In genomic region chr7:26515462-26515861, GRCh38 we compare ENCODE assay signal across 13 cellular contexts.
DNase-seq lines count a peak whose midpoint lies in the region; ATAC-seq and TF ChIP-seq lines count a peak whose summit lies in the region.
"Had no signal": no experiment of that assay in that cellular context is flagged by ENCODE, and none has a peak within 500 bp of the region (broad histone marks: within the 10 kb centered on the region; RNA-seq: fewer than 3 reads in every experiment).

No MANE protein-coding gene starts in this region.

- dilution Hi-C loops in mammary epithelial cell (cut with HindIII; ENCODE audit: low sequenced_read_pairs): no loop called here

- H2AFZ ChIP-seq in mammary epithelial cell (ENCODE audit: low read depth, low read length): peak overlapping the region; percentile 76

- H3K4me1 ChIP-seq in mammary epithelial cell (ENCODE audit: insufficient read depth, low read length): no peaks in the 10 kb centered on the region
- H3K4me1 ChIP-seq in testis: no peaks in the 10 kb centered on the region

- no TSS peak for BruUV-seq in mammary epithelial cell (replicated peaks; lab: Mats Ljungman, UMichigan)

- no peak overlapping the region for H3K9ac ChIP-seq in mammary epithelial cell (ENCODE audit: insufficient read depth, low read length)

- no peaks in the 10 kb centered on the region for H3K79me2 ChIP-seq in mammary epithelial cell (ENCODE audit: insufficient read depth, low read length)

- H4K20me1 ChIP-seq in mammary epithelial cell (ENCODE audit: insufficient read depth, low read length): no peaks in the 10 kb centered on the region

- 8% methylated on average over 5 of the region's 5 CpGs for WGBS in mammary epithelial cell (ENCODE audit: low coverage, missing lambda C conversion rate)
- 18 to 20% methylated on average over 5 of the region's 5 CpGs for WGBS in testis, 2 donors

- intact Hi-C loops in mammary epithelial cell (cut with micrococcal nuclease) (no loop called here), testis (cut with DNase I; ENCODE audit: low total_unique reads) (no loop called here), sciatic nerve (cut with DNase I) (no loop called here)

- H3K27ac ChIP-seq in mammary epithelial cell (ENCODE audit: insufficient read depth, low read depth, low read length): no peak overlapping the region
- no peak overlapping the region for H3K27ac ChIP-seq in testis

- TF ChIP-seq CTCF in mammary epithelial cell (conservative IDR thresholded peaks at IDR 0.05 in 1 of 2, IDR thresholded peaks at IDR 0.05 in 1 of 2; ENCODE audit: extremely low read depth in 1 of 2, insufficient read depth in 1 of 2, low read depth in 1 of 2, low read length in 2 of 2): no peak
- no peak for TF ChIP-seq CTCF in testis (IDR thresholded peaks at IDR 0.05)

- no peak for TF ChIP-seq POLR2A in testis (IDR thresholded peaks at IDR 0.05)

- DNase-seq in NCI-H1417 (lab: John Stamatoyannopoulos, UW) (peak; percentile 49 to 75 (median 55)), NCI-H1417 treated with DMSO at 0.1 percent for 48 hours (lab: John Stamatoyannopoulos, UW) (no peak), NCI-H510A treated with DMSO at 0.1 percent for 48 hours (lab: John Stamatoyannopoulos, UW) (peak; percentile 42), mammary epithelial cell (peak; percentile 71), testis (peak; percentile 44), GM19240 (ENCODE audit: insufficient read length, low spot score) (no peak), sciatic nerve (ENCODE audit: low spot score) (no peak)
- DNase-seq: 8988T; activated CD8-positive, alpha-beta T cell treated with anti-CD3 and anti-CD28 coated beads, Interleukin-2, amount 10 ng/mL, durations not matched to agents 7 days and 5 days; H9; KG1; right cardiac atrium had no signal

- CTCF ChIA-PET in mammary epithelial cell (lab: Charles Lee; ENCODE audit: low non-redundant PET): interaction anchor here (0.6 kb wide), 1 partner anchor 14 kb away, joined by 3 read pairs; no protein-coding TSS in a partner anchor

- H3K36me3 ChIP-seq in mammary epithelial cell (ENCODE audit: insufficient read depth, low read length) (no peaks in the 10 kb centered on the region), testis (ENCODE audit: low read depth, missing control alignments) (no peaks in the 10 kb centered on the region)

- peak overlapping the region; percentile 28 for H3K4me2 ChIP-seq in mammary epithelial cell (ENCODE audit: insufficient read depth, low read depth, low read length)

- H3K9me3 ChIP-seq in mammary epithelial cell (replicated peaks; ENCODE audit: insufficient read depth, low read length): no peaks in the 10 kb centered on the region
- no peaks in the 10 kb centered on the region for H3K9me3 ChIP-seq in testis

- ATAC-seq in HG02678 (IDR thresholded peaks at IDR 0.05; ENCODE audit: unreplicated experiment) (no peak), sciatic nerve (no peak)
- ATAC-seq: activated CD8-positive, alpha-beta T cell treated with anti-CD3 and anti-CD28 coated beads, Interleukin-2, amount 10 ng/mL, durations not matched to agents 7 days and 5 days; right cardiac atrium had no signal

- in situ Hi-C loops in mammary epithelial cell (cut with MboI; ENCODE audit: low sequenced_read_pairs in 2 of 2): loop anchor here in 1 of 2 donors (25.0 kb wide), 1 partner anchor 147 kb away; no protein-coding TSS in a partner anchor

- H3K4me3 ChIP-seq in mammary epithelial cell (replicated peaks in 1 of 3; ENCODE audit: insufficient read depth in 1 of 3, low read depth in 2 of 3, low read length in 3 of 3) (no peak overlapping the region), testis (no peak overlapping the region)

- H3K27me3 ChIP-seq in mammary epithelial cell (ENCODE audit: insufficient read depth, low read length) (no peaks in the 10 kb centered on the region), testis (no peaks in the 10 kb centered on the region)

Comparison
In these comparisons a context has a peak if more than half of its experiments do, and no peak if none do; other contexts are left out.
1. DNase-seq: peak in NCI-H1417 (3 of 3), NCI-H510A treated with DMSO at 0.1 percent for 48 hours (single experiment), mammary epithelial cell (single experiment) and testis (single experiment); none in NCI-H1417 treated with DMSO at 0.1 percent for 48 hours (single experiment), GM19240 (single experiment) and sciatic nerve (single experiment).